Comparison of ENCODE assay signal across 27 cellular contexts in the genomic region with DNA sequence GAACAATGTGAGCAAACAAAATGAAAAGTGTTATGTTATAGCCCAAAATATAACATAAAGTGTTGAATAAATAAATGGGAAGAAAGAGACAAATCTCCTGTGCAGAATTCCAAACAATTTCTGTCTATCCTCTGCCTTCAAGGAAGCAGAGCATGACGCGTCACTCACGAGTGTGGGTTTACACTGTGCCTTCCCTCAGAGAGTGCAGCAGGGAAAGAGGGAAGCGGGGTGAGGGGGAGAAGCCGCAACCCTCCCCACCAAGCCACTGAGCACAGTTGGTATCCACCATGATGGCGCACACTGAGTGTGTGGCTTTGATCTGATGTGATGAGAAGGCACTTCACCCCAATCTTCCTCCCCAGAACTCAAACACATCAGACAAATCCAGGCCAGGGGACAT.
"Had no signal": no experiment of that assay in that cellular context is flagged by ENCODE, and none has a peak within 500 bp of the region (broad histone marks: within the 10 kb centered on the region; RNA-seq: fewer than 3 reads in every experiment).

No MANE protein-coding gene starts in this region.

- H3K36me3 ChIP-seq: colonic mucosa, esophagus squamous epithelium, gastrocnemius medialis, heart left ventricle, left lung, lower lobe of right lung had no signal

- H3K4me3 Mint-ChIP-seq: dendritic cell treated with granulocyte-macrophage colony-stimulating factor and Interleukin-4, amounts not matched to agents 40 ng/mL and 50 ng/mL, for 4 days; effector memory CD8-positive, alpha-beta T cell; endodermal cell; immature natural killer cell; mesothelial cell of epicardium had no signal

- DNase-seq: cerebellar nuclear complex; colonic mucosa; cortex of kidney; effector CD8-positive, alpha-beta T cell; effector memory CD8-positive, alpha-beta T cell; endodermal cell; erythroblast; esophagus squamous epithelium; foreskin fibroblast; foreskin melanocyte; gastrocnemius medialis; glutamatergic neuron; hypothalamus; immature natural killer cell; islet precursor cell; left cardiac atrium; left lung; left ventricle myocardium superior; lower lobe of right lung; mesenchymal stem cell had no signal

- H3K79me2 ChIP-seq: hepatocyte had no signal

- H3K9me3 ChIP-seq: colonic mucosa, gastrocnemius medialis had no signal

- H3K36me3 Mint-ChIP-seq: mesothelial cell of epicardium had no signal

- H3K4me3 ChIP-seq: colonic mucosa, esophagus squamous epithelium, gastrocnemius medialis, heart left ventricle, hepatocyte, left lung, lower lobe of right lung, mucosa of descending colon had no signal

- H3K4me1 ChIP-seq: colonic mucosa, esophagus squamous epithelium, gastrocnemius medialis, heart left ventricle, left lung, lower lobe of right lung had no signal

- H3K27me3 ChIP-seq: colonic mucosa, gastrocnemius medialis, hepatocyte had no signal

- H2AFZ ChIP-seq: hepatocyte had no signal

- H3K27ac ChIP-seq: colonic mucosa, epithelial cell of prostate, esophagus squamous epithelium, gastrocnemius medialis, heart left ventricle, hepatocyte, left lung, lower lobe of right lung had no signal

- H3K4me2 ChIP-seq: hepatocyte had no signal

- H3K27ac Mint-ChIP-seq: dendritic cell treated with granulocyte-macrophage colony-stimulating factor and Interleukin-4, amounts not matched to agents 40 ng/mL and 50 ng/mL, for 4 days; effector memory CD8-positive, alpha-beta T cell; endodermal cell; immature natural killer cell; mesothelial cell of epicardium had no signal

- ATAC-seq: effector memory CD8-positive, alpha-beta T cell; esophagus mucosa; gastrocnemius medialis; heart left ventricle; left cardiac atrium; left lung; left ventricle myocardium superior; lower lobe of right lung; mucosa of descending colon had no signal

- H3K4me1 Mint-ChIP-seq: endodermal cell, immature natural killer cell, mesothelial cell of epicardium had no signal
